ENCODE assay signal across 8 cellular contexts in the genomic region with DNA sequence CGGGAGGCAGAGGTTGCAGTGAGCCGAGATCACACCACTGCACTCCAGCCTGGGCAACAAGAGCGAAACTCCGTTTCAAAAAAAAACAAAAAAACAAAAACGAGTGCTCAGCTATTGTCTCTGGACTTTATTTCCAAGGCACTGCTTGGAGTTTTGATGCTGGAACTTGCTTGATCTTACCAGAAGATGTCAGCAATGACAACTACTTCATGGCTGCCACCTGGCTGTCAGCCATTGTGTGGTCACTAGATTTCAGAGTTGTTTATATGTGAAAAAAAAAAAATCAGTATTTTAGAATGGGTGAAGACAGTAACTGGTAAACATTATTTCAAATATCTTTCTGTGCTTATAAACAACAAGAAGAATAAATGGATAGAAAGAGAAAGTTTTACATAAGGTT. TPM values are rescaled to one million over a fixed set of nuclear protein-coding genes. Genes with fewer than 3 reads are reported as not detected.
DNase-seq lines count a peak whose midpoint lies in the region; ATAC-seq and TF ChIP-seq lines count a peak whose summit lies in the region.

No MANE protein-coding gene starts in this region.

- CTCF ChIA-PET in activated CD4-positive, alpha-beta T cell treated with anti-CD3 and anti-CD28 coated beads, Interleukin-2, amount 10 ng/mL, durations not matched to agents 7 days and 5 days (lab: Charles Lee), result interaction anchor here (0.6 to 1.0 kb wide), 4 partner anchors 35 to 173 kb away, joined by 3 to 5 read pairs (median 5); no protein-coding TSS in a partner anchor

- H3K9me3 Mint-ChIP-seq in activated naive CD8-positive, alpha-beta T cell treated with anti-CD3 and anti-CD28 coated beads, Interleukin-2, amount 10 ng/mL, durations not matched to agents 7 days and 5 days, result no peaks in the 10 kb centered on the region
- no peaks in the 10 kb centered on the region for H3K9me3 Mint-ChIP-seq in activated naive CD8-positive, alpha-beta T cell treated with anti-CD3 and anti-CD28 coated beads for 36 hours
- H3K9me3 Mint-ChIP-seq in activated CD4-positive, alpha-beta T cell treated with anti-CD3 and anti-CD28 coated beads, Interleukin-2, amount 10 ng/mL, durations not matched to agents 7 days and 5 days, result no peaks in the 10 kb centered on the region
- H3K9me3 Mint-ChIP-seq in immature natural killer cell, result no peaks in the 10 kb centered on the region

- DNase-seq in activated naive CD8-positive, alpha-beta T cell treated with anti-CD3 and anti-CD28 coated beads, Interleukin-2, amount 10 ng/mL, durations not matched to agents 7 days and 5 days, result no peak
- no peak for DNase-seq in activated naive CD8-positive, alpha-beta T cell treated with anti-CD3 and anti-CD28 coated beads for 36 hours
- peak; percentile 57 for DNase-seq in NB4 (ENCODE audit: low read depth)
- peak; percentile 63 for DNase-seq in activated CD4-positive, alpha-beta T cell treated with anti-CD3 and anti-CD28 coated beads, Interleukin-2, amount 10 ng/mL, durations not matched to agents 7 days and 5 days
- peak; percentile 36 to 64 (median 56) for DNase-seq in immature natural killer cell
- no peak for DNase-seq in islet precursor cell
- no peak for DNase-seq in thyroid gland
- DNase-seq in activated CD4-positive, CD25-positive, alpha-beta regulatory T cell treated with anti-CD3 and anti-CD28 coated beads, Interleukin-2, amount 50 U/mL, for 72 hours, result no peak

- POLR2A ChIA-PET in activated naive CD8-positive, alpha-beta T cell treated with anti-CD3 and anti-CD28 coated beads, Interleukin-2, amount 10 ng/mL, durations not matched to agents 7 days and 5 days (lab: Charles Lee), result interaction anchor here (1.0 kb wide), 1 partner anchor 51 kb away, joined by 5 read pairs; no protein-coding TSS in a partner anchor
- POLR2A ChIA-PET in activated CD4-positive, alpha-beta T cell treated with anti-CD3 and anti-CD28 coated beads, Interleukin-2, amount 10 ng/mL, durations not matched to agents 7 days and 5 days (lab: Charles Lee), result no interaction called here

- no peak overlapping the region for H3K27ac Mint-ChIP-seq in activated naive CD8-positive, alpha-beta T cell treated with anti-CD3 and anti-CD28 coated beads, Interleukin-2, amount 10 ng/mL, durations not matched to agents 7 days and 5 days
- H3K27ac Mint-ChIP-seq in activated naive CD8-positive, alpha-beta T cell treated with anti-CD3 and anti-CD28 coated beads for 36 hours, result no peak overlapping the region
- H3K27ac Mint-ChIP-seq in activated CD4-positive, alpha-beta T cell treated with anti-CD3 and anti-CD28 coated beads, Interleukin-2, amount 10 ng/mL, durations not matched to agents 7 days and 5 days, result no peak overlapping the region
- H3K27ac Mint-ChIP-seq in immature natural killer cell, result no peak overlapping the region

- H3K4me1 ChIP-seq in thyroid gland, result no peaks in the 10 kb centered on the region

- H3K27me3 ChIP-seq in thyroid gland, result no peaks in the 10 kb centered on the region

- H3K4me3 ChIP-seq in NB4 (ENCODE audit: low read depth, low read length) (no peak overlapping the region), thyroid gland (replicated peaks in 1 of 3) (no peak overlapping the region)

- peak; percentile 35 for TF ChIP-seq CTCF in NB4 (IDR thresholded peaks at IDR 0.05; ENCODE audit: low read depth, low read length)
- TF ChIP-seq CTCF in thyroid gland (IDR thresholded peaks at IDR 0.05), result no peak

- no peaks in the 10 kb centered on the region for H3K36me3 Mint-ChIP-seq in activated naive CD8-positive, alpha-beta T cell treated with anti-CD3 and anti-CD28 coated beads, Interleukin-2, amount 10 ng/mL, durations not matched to agents 7 days and 5 days
- no peaks in the 10 kb centered on the region for H3K36me3 Mint-ChIP-seq in activated naive CD8-positive, alpha-beta T cell treated with anti-CD3 and anti-CD28 coated beads for 36 hours
- no peaks in the 10 kb centered on the region for H3K36me3 Mint-ChIP-seq in activated CD4-positive, alpha-beta T cell treated with anti-CD3 and anti-CD28 coated beads, Interleukin-2, amount 10 ng/mL, durations not matched to agents 7 days and 5 days (ENCODE audit: low read depth)
- no peaks in the 10 kb centered on the region for H3K36me3 Mint-ChIP-seq in immature natural killer cell

- H3K9me3 ChIP-seq in thyroid gland, result no peaks in the 10 kb centered on the region

- no peaks in the 10 kb centered on the region for H3K36me3 ChIP-seq in thyroid gland

- H3K27me3 Mint-ChIP-seq in activated naive CD8-positive, alpha-beta T cell treated with anti-CD3 and anti-CD28 coated beads, Interleukin-2, amount 10 ng/mL, durations not matched to agents 7 days and 5 days, result peaks cover 6% of the 10 kb centered on the region
- H3K27me3 Mint-ChIP-seq in activated naive CD8-positive, alpha-beta T cell treated with anti-CD3 and anti-CD28 coated beads for 36 hours, result peaks cover 4% of the 10 kb centered on the region
- peaks cover 16% of the 10 kb centered on the region for H3K27me3 Mint-ChIP-seq in activated CD4-positive, alpha-beta T cell treated with anti-CD3 and anti-CD28 coated beads, Interleukin-2, amount 10 ng/mL, durations not matched to agents 7 days and 5 days
- peaks cover 3 to 7% (median 4%) of the 10 kb centered on the region in 3 donors for H3K27me3 Mint-ChIP-seq in immature natural killer cell (ENCODE audit: low read depth in 3 of 3)

- intact Hi-C loops in thyroid gland (cut with DNase I), result no loop called here

- TF ChIP-seq POLR2A in NB4 (IDR thresholded peaks at IDR 0.05; ENCODE audit: extremely low read depth, insufficient read length) (no peak), thyroid gland (IDR thresholded peaks at IDR 0.05) (no peak)

- WGBS in thyroid gland, 2 donors, result 41 to 50% methylated on average over 5 of the region's 5 CpGs

- peak; percentile 70 for ATAC-seq in activated naive CD8-positive, alpha-beta T cell treated with anti-CD3 and anti-CD28 coated beads, Interleukin-2, amount 10 ng/mL, durations not matched to agents 7 days and 5 days (ENCODE audit: low read depth)

- H3K4me1 Mint-ChIP-seq in activated naive CD8-positive, alpha-beta T cell treated with anti-CD3 and anti-CD28 coated beads, Interleukin-2, amount 10 ng/mL, durations not matched to agents 7 days and 5 days, result peaks cover 3% of the 10 kb centered on the region
- H3K4me1 Mint-ChIP-seq in activated naive CD8-positive, alpha-beta T cell treated with anti-CD3 and anti-CD28 coated beads for 36 hours, result peaks cover 6% of the 10 kb centered on the region
- peaks cover 6% of the 10 kb centered on the region for H3K4me1 Mint-ChIP-seq in activated CD4-positive, alpha-beta T cell treated with anti-CD3 and anti-CD28 coated beads, Interleukin-2, amount 10 ng/mL, durations not matched to agents 7 days and 5 days
- H3K4me1 Mint-ChIP-seq in immature natural killer cell, result peaks cover 9 to 16% of the 10 kb centered on the region in 2 donors

- H3K27ac ChIP-seq in thyroid gland, result no peak overlapping the region

- H3K4me3 Mint-ChIP-seq in activated naive CD8-positive, alpha-beta T cell treated with anti-CD3 and anti-CD28 coated beads, Interleukin-2, amount 10 ng/mL, durations not matched to agents 7 days and 5 days, result no peak overlapping the region
- H3K4me3 Mint-ChIP-seq in activated naive CD8-positive, alpha-beta T cell treated with anti-CD3 and anti-CD28 coated beads for 36 hours, result no peak overlapping the region
- H3K4me3 Mint-ChIP-seq in activated CD4-positive, alpha-beta T cell treated with anti-CD3 and anti-CD28 coated beads, Interleukin-2, amount 10 ng/mL, durations not matched to agents 7 days and 5 days, result no peak overlapping the region
- no peak overlapping the region for H3K4me3 Mint-ChIP-seq in immature natural killer cell

RNA-seq across cellular contexts. Expression of a gene that starts 26.3 kb away (rescaled TPM):
- total RNA-seq in activated naive CD8-positive, alpha-beta T cell treated with anti-CD3 and anti-CD28 coated beads, Interleukin-2, amount 10 ng/mL, durations not matched to agents 7 days and 5 days, result under 1 TPM; 0.65 to 0.72 TPM
- under 1 TPM; 0.14 to 0.22 TPM for total RNA-seq in activated naive CD8-positive, alpha-beta T cell treated with anti-CD3 and anti-CD28 coated beads for 36 hours
- total RNA-seq in activated CD4-positive, alpha-beta T cell treated with anti-CD3 and anti-CD28 coated beads, Interleukin-2, amount 10 ng/mL, durations not matched to agents 7 days and 5 days, result under 1 TPM; 0.54 to 0.77 TPM
- polyA plus RNA-seq in immature natural killer cell, result 1 to 10 TPM; 1.4 to 2.3 (median 1.4) TPM
- not detected for total RNA-seq in thyroid gland

RNA-seq across cellular contexts. Expression of a gene that starts 38.7 kb away (rescaled TPM):
- total RNA-seq in activated naive CD8-positive, alpha-beta T cell treated with anti-CD3 and anti-CD28 coated beads, Interleukin-2, amount 10 ng/mL, durations not matched to agents 7 days and 5 days, result 10 to 100 TPM; 29.5 to 31.3 TPM
- 10 to 100 TPM; 33.4 to 33.5 TPM for total RNA-seq in activated naive CD8-positive, alpha-beta T cell treated with anti-CD3 and anti-CD28 coated beads for 36 hours
- 10 to 100 TPM; 30.1 to 31.9 TPM for total RNA-seq in activated CD4-positive, alpha-beta T cell treated with anti-CD3 and anti-CD28 coated beads, Interleukin-2, amount 10 ng/mL, durations not matched to agents 7 days and 5 days
- 1 to 10 TPM in 1 of 3 donors, under 1 TPM in 2; 0.53 to 1.1 (median 0.90) TPM for polyA plus RNA-seq in immature natural killer cell
- 10 to 100 TPM; 35.6 to 51.0 (median 41.2) TPM for total RNA-seq in thyroid gland

RNA-seq across cellular contexts. Expression of a gene that starts 44.9 kb away (rescaled TPM):
- not detected for total RNA-seq in activated naive CD8-positive, alpha-beta T cell treated with anti-CD3 and anti-CD28 coated beads, Interleukin-2, amount 10 ng/mL, durations not matched to agents 7 days and 5 days
- total RNA-seq in activated naive CD8-positive, alpha-beta T cell treated with anti-CD3 and anti-CD28 coated beads for 36 hours, result not detected
- total RNA-seq in activated CD4-positive, alpha-beta T cell treated with anti-CD3 and anti-CD28 coated beads, Interleukin-2, amount 10 ng/mL, durations not matched to agents 7 days and 5 days, result not detected
- polyA plus RNA-seq in immature natural killer cell, result under 1 TPM in 1 of 3 donors, not detected in 2; 0.11 TPM
- not detected for total RNA-seq in thyroid gland

Comparison
In these comparisons a context has a peak if more than half of its experiments do, and no peak if none do; other contexts are left out.
1. DNase-seq: peak in NB4 (single experiment), activated CD4-positive, alpha-beta T cell treated with anti-CD3 and anti-CD28 coated beads, Interleukin-2, amount 10 ng/mL, durations not matched to agents 7 days and 5 days (single experiment) and immature natural killer cell (3 of 3); none in activated naive CD8-positive, alpha-beta T cell treated with anti-CD3 and anti-CD28 coated beads, Interleukin-2, amount 10 ng/mL, durations not matched to agents 7 days and 5 days (single experiment), activated naive CD8-positive, alpha-beta T cell treated with anti-CD3 and anti-CD28 coated beads for 36 hours (single experiment), islet precursor cell (single experiment), thyroid gland (0 of 2) and activated CD4-positive, CD25-positive, alpha-beta regulatory T cell treated with anti-CD3 and anti-CD28 coated beads, Interleukin-2, amount 50 U/mL, for 72 hours (single experiment).